Comparison of ENCODE assay signal across 9 cellular contexts in the genomic region with DNA sequence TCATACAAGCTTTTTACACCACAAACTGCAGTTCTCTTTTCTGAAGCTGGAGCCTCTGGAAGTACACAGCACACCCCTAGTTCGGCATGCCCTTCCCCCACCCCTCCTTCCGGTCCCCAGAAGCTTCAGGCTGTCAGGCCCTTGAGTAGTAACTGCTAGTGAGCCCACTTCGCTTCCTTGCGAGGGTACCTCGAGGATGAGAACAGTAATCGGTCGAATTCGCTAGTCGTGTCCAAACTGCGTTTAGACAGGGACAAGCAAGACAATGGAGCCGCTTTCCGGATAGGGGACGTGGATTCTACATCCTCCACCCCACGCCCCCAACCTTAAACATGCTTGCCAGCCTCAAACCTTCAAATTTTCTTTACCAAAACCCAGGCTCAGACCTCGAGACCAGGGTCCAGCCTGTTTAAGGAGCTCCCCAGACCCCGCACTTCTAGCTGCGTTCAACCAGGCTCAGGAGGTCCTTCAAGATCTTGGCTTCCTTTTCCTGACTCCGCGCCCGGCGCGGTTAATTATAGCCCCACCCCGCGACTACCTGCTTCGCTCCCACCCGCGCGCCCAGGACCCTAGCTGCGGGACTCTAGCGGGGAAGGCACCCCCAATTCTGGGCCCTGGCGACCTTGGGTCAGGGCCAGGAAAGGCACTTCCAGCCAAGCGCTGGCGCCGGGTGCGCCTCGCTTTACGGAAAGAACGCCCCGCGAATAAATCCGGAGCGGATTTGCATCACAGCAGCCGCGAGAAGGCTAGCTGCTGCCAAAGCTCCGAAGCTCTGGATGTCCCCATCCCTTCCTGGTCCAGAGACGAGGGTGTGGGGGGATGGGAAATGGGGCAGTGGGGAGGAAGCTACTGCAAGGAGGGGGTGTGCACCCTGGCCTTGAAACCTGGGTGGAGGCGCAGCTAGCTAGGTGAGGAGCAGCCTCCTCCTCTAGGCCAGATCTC. TPM values are rescaled to one million over a fixed set of nuclear protein-coding genes. Genes with fewer than 3 reads are reported as not detected.
DNase-seq lines count a peak whose midpoint lies in the region; ATAC-seq and TF ChIP-seq lines count a peak whose summit lies in the region.
"Had no signal": no experiment of that assay in that cellular context is flagged by ENCODE, and none has a peak within 500 bp of the region (broad histone marks: within the 10 kb centered on the region; RNA-seq: fewer than 3 reads in every experiment).

No MANE protein-coding gene starts in this region.

- WGBS in mesendoderm (ENCODE audit: extremely low coverage, insufficient coverage, low lambda C conversion rate), result no CpG with 5 or more reads among the region's 47 CpGs

- no peak overlapping the region for H3K18ac ChIP-seq in mesendoderm (ENCODE audit: low read length)

- peak; percentile 77 for ATAC-seq in stimulated activated naive CD8-positive, alpha-beta T cell treated with anti-CD3 and anti-CD28 coated beads, Interleukin-15, amount 100 ng/mL, for 72 hours
- no peak for ATAC-seq in HG02885 (IDR thresholded peaks at IDR 0.05; ENCODE audit: poor library complexity, unreplicated experiment)
- no peak for ATAC-seq in GM19455 (IDR thresholded peaks at IDR 0.05; ENCODE audit: unreplicated experiment)
- no peak for ATAC-seq in HG03342 (IDR thresholded peaks at IDR 0.05; ENCODE audit: unreplicated experiment)

- H3K56ac ChIP-seq in mesendoderm (ENCODE audit: low read length), result peak overlapping the region; percentile 85

- H3K4me1 Mint-ChIP-seq in stimulated activated naive CD8-positive, alpha-beta T cell treated with anti-CD3 and anti-CD28 coated beads, Interleukin-15, amount 100 ng/mL, for 72 hours, result peaks cover 20% of the 10 kb centered on the region

- H3K4me3 Mint-ChIP-seq in stimulated activated naive CD8-positive, alpha-beta T cell treated with anti-CD3 and anti-CD28 coated beads, Interleukin-15, amount 100 ng/mL, for 72 hours, result peak overlapping the region; percentile 77 to 94

- peak; percentile 62 for DNase-seq in cerebellum (ENCODE audit: low spot score)
- no peak for DNase-seq in mesendoderm
- DNase-seq in stimulated activated naive CD8-positive, alpha-beta T cell treated with anti-CD3 and anti-CD28 coated beads, Interleukin-15, amount 100 ng/mL, for 72 hours, result peak; percentile 40 to 54

- no peaks in the 10 kb centered on the region for H3K36me3 ChIP-seq in mesendoderm (ENCODE audit: control insufficient read depth, insufficient read depth, low read length)

- no peak overlapping the region for H2BK120ac ChIP-seq in mesendoderm (ENCODE audit: low read depth, low read length)

- H3K9me3 Mint-ChIP-seq in stimulated activated naive CD8-positive, alpha-beta T cell treated with anti-CD3 and anti-CD28 coated beads, Interleukin-15, amount 100 ng/mL, for 72 hours, result no peaks in the 10 kb centered on the region

- no peak overlapping the region for H2BK5ac ChIP-seq in mesendoderm (ENCODE audit: low read length)

- no peak overlapping the region for H3K27ac ChIP-seq in mesendoderm (ENCODE audit: low read depth, low read length)

- H2AK5ac ChIP-seq in mesendoderm (ENCODE audit: low read length), result no peak overlapping the region

- no peak overlapping the region for H2BK15ac ChIP-seq in mesendoderm (replicated peaks; ENCODE audit: low read depth)

- H3K27ac Mint-ChIP-seq in stimulated activated naive CD8-positive, alpha-beta T cell treated with anti-CD3 and anti-CD28 coated beads, Interleukin-15, amount 100 ng/mL, for 72 hours, result peak overlapping the region; percentile 94 to 95

- no peak overlapping the region for H4K8ac ChIP-seq in mesendoderm (ENCODE audit: low read depth, low read length)

- H3K79me2 ChIP-seq in mesendoderm (ENCODE audit: control insufficient read depth, insufficient read depth, low read length), result no peaks in the 10 kb centered on the region

- H3K9ac ChIP-seq in mesendoderm (ENCODE audit: low read length), result peak overlapping the region; percentile 45

- TF ChIP-seq POLR2A in GM19099 (IDR thresholded peaks at IDR 0.05; ENCODE audit: extremely low read depth, insufficient read length, low read depth), result peak; percentile 45

- no peaks in the 10 kb centered on the region for H3K27me3 ChIP-seq in mesendoderm (ENCODE audit: insufficient read depth, low read length, poor library complexity)

- H3K4me2 ChIP-seq in mesendoderm (ENCODE audit: low read length), result peak overlapping the region; percentile 70

- H3K27me3 Mint-ChIP-seq in stimulated activated naive CD8-positive, alpha-beta T cell treated with anti-CD3 and anti-CD28 coated beads, Interleukin-15, amount 100 ng/mL, for 72 hours, result peaks cover 17% of the 10 kb centered on the region

- no peak overlapping the region for H4K5ac ChIP-seq in mesendoderm (ENCODE audit: low read length)

- no peaks in the 10 kb centered on the region for H3K79me1 ChIP-seq in mesendoderm (ENCODE audit: low read length)

- peaks cover 5% of the 10 kb centered on the region for H3K4me1 ChIP-seq in mesendoderm (ENCODE audit: control insufficient read depth, low read depth, low read length)

- H3K4me3 ChIP-seq in WI38 (ENCODE audit: low read depth, low read length) (peak overlapping the region; percentile 20; the same call in 1 of the 2 replicates), mesendoderm (ENCODE audit: low read length) (no peak overlapping the region)

- H3K4ac ChIP-seq in mesendoderm (ENCODE audit: low read depth, low read length), result no peak overlapping the region

- no peak overlapping the region for H3K23ac ChIP-seq in mesendoderm (ENCODE audit: low read length)

- no peak for TF ChIP-seq CTCF in WI38 (IDR thresholded peaks at IDR 0.05; ENCODE audit: low read depth, low read length)

RNA-seq across cellular contexts. Expression of gene TSPAN1, which starts 8.1 kb away (rescaled TPM):
- 1.00 TPM for total RNA-seq in cerebellum
- not detected for polyA plus RNA-seq in mesendoderm (2013, experiment 1 of 2)
- not detected for polyA plus RNA-seq in mesendoderm (2013, experiment 2 of 2)

RNA-seq across cellular contexts. Expression of gene P3R3URF, which starts 9.5 kb away (rescaled TPM):
- not detected for total RNA-seq in cerebellum
- polyA plus RNA-seq in mesendoderm (2013, experiment 1 of 2), result not detected
- polyA plus RNA-seq in mesendoderm (2013, experiment 2 of 2), result not detected
- total RNA-seq: renal cortical epithelial cell had no signal

RNA-seq across cellular contexts. Expression of gene POMGNT1, which starts 31.4 kb away (rescaled TPM):
- total RNA-seq in cerebellum, result 34.2 TPM
- polyA plus RNA-seq in mesendoderm (2013, experiment 1 of 2), result 38.0 TPM
- polyA plus RNA-seq in mesendoderm (2013, experiment 2 of 2), result 38.1 TPM

RNA-seq across cellular contexts. Expression of gene PIK3R3, which starts 34.4 kb away (rescaled TPM):
- 58.9 TPM for total RNA-seq in cerebellum
- polyA plus RNA-seq in mesendoderm (2013, experiment 1 of 2), result 6.0 TPM
- 6.2 TPM for polyA plus RNA-seq in mesendoderm (2013, experiment 2 of 2)

RNA-seq across cellular contexts. Expression of gene LURAP1, which starts 36.3 kb away (rescaled TPM):
- total RNA-seq in cerebellum, result 3.1 TPM
- polyA plus RNA-seq in mesendoderm (2013, experiment 1 of 2), result 1.2 TPM
- 1.1 TPM for polyA plus RNA-seq in mesendoderm (2013, experiment 2 of 2)
